ENCODE assay signal across 1 cellular context in genomic region chr1:109620396-109620817, GRCh38.
TF ChIP-seq lines count a peak whose summit lies in the region.

No MANE protein-coding gene starts in this region.

TF ChIP-seq in H1, 55 proteins besides CTCF, POLR2A, EP300 and RAD21:
- TF ChIP-seq SAP30 (IDR thresholded peaks at IDR 0.05; ENCODE audit: insufficient read depth, insufficient replicate concordance, low read length), result peak; percentile 83
- TF ChIP-seq TAF1 (IDR thresholded peaks at IDR 0.05; ENCODE audit: low read depth, low read length), result no peak
- no peak for TF ChIP-seq E2F6 (IDR thresholded peaks at IDR 0.05)
